Comparison of ENCODE assay signal across 13 cellular contexts in genomic region chr7:6278749-6279310, GRCh38.
"Had no signal": no experiment of that assay in that cellular context is flagged by ENCODE, and none has a peak within 500 bp of the region (broad histone marks: within the 10 kb centered on the region; RNA-seq: fewer than 3 reads in every experiment).

No MANE protein-coding gene starts in this region.

- H3K4me1 ChIP-seq: left lung, pancreas, thyroid gland, uterus had no signal

- H3K9me3 ChIP-seq: left lung, pancreas, thyroid gland, uterus had no signal

- ATAC-seq: left lung; naive thymus-derived CD8-positive, alpha-beta T cell; pancreas; stimulated activated memory B cell treated with anti-CD40 and anti-IgM and Interleukin-4, amounts not matched to agents 10 μg/mL and 1 μg/mL and 100 μg/mL, for 72 hours had no signal

- H3K36me3 ChIP-seq: left lung, pancreas, thyroid gland, uterus had no signal

- DNase-seq: activated CD4-positive, alpha-beta T cell treated with anti-CD3 and anti-CD28 coated beads, Interleukin-2, amount 10 ng/mL, durations not matched to agents 7 days and 5 days; activated CD4-positive, CD25-positive, alpha-beta regulatory T cell; activated naive CD8-positive, alpha-beta T cell treated with anti-CD3 and anti-CD28 coated beads, Interleukin-2, amount 10 ng/mL, durations not matched to agents 7 days and 5 days; erythroblast; kidney; left lung; naive thymus-derived CD8-positive, alpha-beta T cell; pancreas; stimulated activated CD4-positive, alpha-beta T cell treated with anti-CD3 and anti-CD28 coated beads, Interleukin-2, amount 100 ng/mL, for 48 hours; thyroid gland; uterus had no signal

- H3K4me3 ChIP-seq: hepatocyte, left lung, pancreas, thyroid gland, uterus had no signal

- H3K27me3 ChIP-seq: hepatocyte, left lung, pancreas, thyroid gland, uterus had no signal

- H3K27ac ChIP-seq: hepatocyte, left lung, pancreas, thyroid gland, uterus had no signal
